Comparison of ENCODE assay signal across 9 cellular contexts in genomic region chr17:27529230-27529796, GRCh38.
A peak's percentile ranks its signal among the peaks of the same experiment; 100 is the strongest.
DNase-seq lines count a peak whose midpoint lies in the region; ATAC-seq and TF ChIP-seq lines count a peak whose summit lies in the region.
"Had no signal": no experiment of that assay in that cellular context is flagged by ENCODE, and none has a peak within 500 bp of the region (broad histone marks: within the 10 kb centered on the region; RNA-seq: fewer than 3 reads in every experiment).

No MANE protein-coding gene starts in this region.

- H3K27me3 Mint-ChIP-seq in activated T-helper 17 cell treated with anti-CD3 and anti-CD28 coated beads, Interleukin-2, amount 50 U/mL, for 72 hours = no peaks in the 10 kb centered on the region
- H3K27me3 Mint-ChIP-seq in nephron (ENCODE audit: low read depth) (no peaks in the 10 kb centered on the region), T-helper 17 cell (no peaks in the 10 kb centered on the region)
- H3K27me3 Mint-ChIP-seq: central memory CD8-positive, alpha-beta T cell had no signal

- H3K27me3 ChIP-seq in MG63 = no peaks in the 10 kb centered on the region

- H3K9me3 Mint-ChIP-seq in activated T-helper 17 cell treated with anti-CD3 and anti-CD28 coated beads, Interleukin-2, amount 50 U/mL, for 72 hours = no peaks in the 10 kb centered on the region
- H3K9me3 Mint-ChIP-seq in nephron = no peaks in the 10 kb centered on the region
- H3K9me3 Mint-ChIP-seq: central memory CD8-positive, alpha-beta T cell had no signal

- no peak overlapping the region for H3K4me3 Mint-ChIP-seq in activated T-helper 17 cell treated with anti-CD3 and anti-CD28 coated beads, Interleukin-2, amount 50 U/mL, for 72 hours
- H3K4me3 Mint-ChIP-seq in nephron = no peak overlapping the region
- no peak overlapping the region for H3K4me3 Mint-ChIP-seq in T-helper 17 cell
- H3K4me3 Mint-ChIP-seq: central memory CD8-positive, alpha-beta T cell had no signal

- H3K36me3 Mint-ChIP-seq in activated T-helper 17 cell treated with anti-CD3 and anti-CD28 coated beads, Interleukin-2, amount 50 U/mL, for 72 hours (ENCODE audit: low read depth) = no peaks in the 10 kb centered on the region
- H3K36me3 Mint-ChIP-seq in nephron (ENCODE audit: low read depth) (no peaks in the 10 kb centered on the region), T-helper 17 cell (ENCODE audit: low read depth) (no peaks in the 10 kb centered on the region)

- DNase-seq in GDM1 (lab: John Stamatoyannopoulos, UW) (peak; percentile 42), MG63 (peak; percentile 85), AG08396 (ENCODE audit: low spot score) (no peak), T-helper 17 cell (no peak), activated gamma-delta T cell (lab: John Stamatoyannopoulos, UW) (no peak)
- no peak for DNase-seq in stimulated activated CD4-positive, alpha-beta T cell treated with anti-CD3 and anti-CD28 coated beads, Interleukin-1b, Interleukin-23, amount 100 ng/mL, for 48 hours

- ATAC-seq in activated T-helper 17 cell treated with anti-CD3 and anti-CD28 coated beads, Interleukin-2, amount 50 U/mL, for 72 hours (replicated peaks) = no peak
- no peak for ATAC-seq in T-helper 17 cell

- H3K9me3 ChIP-seq in MG63 = no peaks in the 10 kb centered on the region
- H3K9me3 ChIP-seq in T-helper 17 cell (ENCODE audit: control insufficient read depth, low read length, poor library complexity, severe bottlenecking) = peaks cover 3% of the 10 kb centered on the region

- H3K4me3 ChIP-seq in MG63 = no peak overlapping the region

- peaks cover 17% of the 10 kb centered on the region for H3K4me1 Mint-ChIP-seq in activated T-helper 17 cell treated with anti-CD3 and anti-CD28 coated beads, Interleukin-2, amount 50 U/mL, for 72 hours
- H3K4me1 Mint-ChIP-seq in nephron (peaks cover 36% of the 10 kb centered on the region), T-helper 17 cell (peaks cover 24% of the 10 kb centered on the region)

- no peaks in the 10 kb centered on the region for H3K36me3 ChIP-seq in MG63

- H3K27ac Mint-ChIP-seq in activated T-helper 17 cell treated with anti-CD3 and anti-CD28 coated beads, Interleukin-2, amount 50 U/mL, for 72 hours = peak overlapping the region; percentile 59
- peak overlapping the region; percentile 14 to 43 (median 19) for H3K27ac Mint-ChIP-seq in nephron
- no peak overlapping the region for H3K27ac Mint-ChIP-seq in T-helper 17 cell

- no peak for TF ChIP-seq CTCF in nephron (IDR thresholded peaks at IDR 0.05; ENCODE audit: unreplicated experiment in 3 of 3)

Comparison
In these comparisons a context has a peak if more than half of its experiments do, and no peak if none do; other contexts are left out.
1. DNase-seq: peak in GDM1 (single experiment) and MG63 (single experiment); none in AG08396 (single experiment), stimulated activated CD4-positive, alpha-beta T cell treated with anti-CD3 and anti-CD28 coated beads, Interleukin-1b, Interleukin-23, amount 100 ng/mL, for 48 hours (single experiment), T-helper 17 cell (0 of 3) and activated gamma-delta T cell (single experiment).